18 cellular contexts compared by ENCODE assay signal in the genomic region with DNA sequence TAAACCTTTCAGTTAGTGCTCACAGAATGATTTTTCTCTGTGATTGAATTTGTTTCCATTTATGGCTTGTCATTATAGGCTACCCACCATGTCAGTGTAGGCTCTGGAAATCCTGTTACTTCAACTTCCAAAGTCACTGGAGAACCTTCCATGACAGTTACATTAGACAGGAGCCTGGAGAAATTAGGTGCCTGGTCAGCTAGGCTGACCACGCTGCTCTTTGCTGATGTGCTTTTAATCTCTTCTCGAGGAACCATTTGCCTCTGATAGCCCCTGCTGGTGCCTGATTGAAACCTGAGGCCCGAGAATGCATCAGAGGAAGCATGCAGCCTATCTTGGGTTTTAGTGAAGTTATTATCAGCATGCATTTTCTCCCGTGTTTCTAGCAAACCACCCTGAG. TPM values are rescaled to one million over a fixed set of nuclear protein-coding genes. Genes with fewer than 3 reads are reported as not detected.
DNase-seq lines count a peak whose midpoint lies in the region; ATAC-seq and TF ChIP-seq lines count a peak whose summit lies in the region.
"Had no signal": no experiment of that assay in that cellular context is flagged by ENCODE, and none has a peak within 500 bp of the region (broad histone marks: within the 10 kb centered on the region; RNA-seq: fewer than 3 reads in every experiment).

No MANE protein-coding gene starts in this region.

- no peaks in the 10 kb centered on the region for H3K4me1 ChIP-seq in mammary epithelial cell (ENCODE audit: insufficient read depth, low read length)
- H3K4me1 ChIP-seq: SJSA1 had no signal

- BruUV-seq in mammary epithelial cell (replicated peaks; lab: Mats Ljungman, UMichigan) (no TSS peak), MCF 10A (replicated peaks; lab: Mats Ljungman, UMichigan) (no TSS peak)

- no peaks in the 10 kb centered on the region for H3K36me3 Mint-ChIP-seq in MCF 10A (ENCODE audit: insufficient read depth, unreplicated experiment)

- WGBS in mammary epithelial cell (ENCODE audit: low coverage, missing lambda C conversion rate) = 54% methylated on average over 3 of the region's 4 CpGs

- CTCF ChIA-PET in mammary epithelial cell (lab: Charles Lee; ENCODE audit: low non-redundant PET) = no interaction called here
- CTCF ChIA-PET in MCF 10A (lab: Yijun Ruan, JAX) = no interaction called here

- H3K36me3 ChIP-seq in mammary epithelial cell (ENCODE audit: insufficient read depth, low read length) = no peaks in the 10 kb centered on the region
- H3K36me3 ChIP-seq: SJSA1 had no signal

- ATAC-seq in GM19035 (IDR thresholded peaks at IDR 0.05; ENCODE audit: unreplicated experiment) = no peak
- ATAC-seq: K562 had no signal

- H3K79me2 ChIP-seq in mammary epithelial cell (ENCODE audit: insufficient read depth, low read length) = no peaks in the 10 kb centered on the region

- no peak for TF ChIP-seq CTCF in mammary epithelial cell (conservative IDR thresholded peaks at IDR 0.05 in 1 of 2, IDR thresholded peaks at IDR 0.05 in 1 of 2; ENCODE audit: extremely low read depth in 1 of 2, insufficient read depth in 1 of 2, low read depth in 1 of 2, low read length in 2 of 2)
- no peak for TF ChIP-seq CTCF in MCF 10A (IDR thresholded peaks at IDR 0.05; ENCODE audit: unreplicated experiment)

- H3K4me3 Mint-ChIP-seq in MCF 10A (ENCODE audit: unreplicated experiment) = no peak overlapping the region
- H3K4me3 Mint-ChIP-seq: B cell had no signal

- H3K27ac Mint-ChIP-seq in MCF 10A (ENCODE audit: low read depth, unreplicated experiment) = no peak overlapping the region
- H3K27ac Mint-ChIP-seq: B cell had no signal

- no peaks in the 10 kb centered on the region for H3K9me3 ChIP-seq in mammary epithelial cell (replicated peaks; ENCODE audit: insufficient read depth, low read length)
- H3K9me3 ChIP-seq: SJSA1 had no signal

- POLR2A ChIA-PET in MCF 10A (lab: Yijun Ruan, JAX) = no interaction called here

- peak overlapping the region; percentile 0 for H2AFZ ChIP-seq in mammary epithelial cell (ENCODE audit: low read depth, low read length)

- no peak overlapping the region for H3K9ac ChIP-seq in mammary epithelial cell (ENCODE audit: insufficient read depth, low read length)

- H3K4me2 ChIP-seq in mammary epithelial cell (ENCODE audit: insufficient read depth, low read depth, low read length) = no peak overlapping the region

- no peaks in the 10 kb centered on the region for H3K4me1 Mint-ChIP-seq in MCF 10A (ENCODE audit: insufficient read depth, unreplicated experiment)
- H3K4me1 Mint-ChIP-seq: B cell had no signal

- H3K9me3 Mint-ChIP-seq in MCF 10A (ENCODE audit: unreplicated experiment) = no peaks in the 10 kb centered on the region

- in situ Hi-C loops in mammary epithelial cell (cut with MboI; ENCODE audit: low sequenced_read_pairs in 2 of 2) = no loop called here

- no peaks in the 10 kb centered on the region for H3K27me3 ChIP-seq in mammary epithelial cell (ENCODE audit: insufficient read depth, low read length)
- H3K27me3 ChIP-seq: SJSA1 had no signal

- H4K20me1 ChIP-seq in mammary epithelial cell (ENCODE audit: insufficient read depth, low read length) = no peaks in the 10 kb centered on the region

- no peak overlapping the region for H3K4me3 ChIP-seq in mammary epithelial cell (replicated peaks in 1 of 3; ENCODE audit: insufficient read depth in 1 of 3, low read depth in 2 of 3, low read length in 3 of 3)
- H3K4me3 ChIP-seq: K562, SJSA1 had no signal

- DNase-seq in mammary epithelial cell (no peak), MCF 10A (ENCODE audit: unreplicated experiment) (no peak), SK-N-DZ (ENCODE audit: low spot score) (peak; percentile 98), left kidney (ENCODE audit: low read depth, low spot score) (peak; percentile 46), retina (peak; percentile 13), AG20443 (ENCODE audit: low spot score) (no peak)
- no peak for DNase-seq in activated CD4-positive, alpha-beta T cell treated with anti-CD3 and anti-CD28 coated beads, Interleukin-2, amount 50 U/mL, for 1 hour
- DNase-seq: 8988T, DMS79 treated with DMSO at 0.1 percent for 48 hours, MV-4-11, NCI-H1694 treated with DMSO at 0.1 percent for 48 hours, NCI-H510A, NCI-H748 treated with DMSO at 0.1 percent for 48 hours had no signal

- intact Hi-C loops in mammary epithelial cell (cut with micrococcal nuclease) = no loop called here
- intact Hi-C loops in MCF 10A (cut with micrococcal nuclease) = no loop called here

- dilution Hi-C loops in mammary epithelial cell (cut with HindIII; ENCODE audit: low sequenced_read_pairs) = no loop called here

- H3K27ac ChIP-seq in mammary epithelial cell (ENCODE audit: insufficient read depth, low read depth, low read length) = no peak overlapping the region
- H3K27ac ChIP-seq: RWPE1, SJSA1 had no signal

- peaks cover 11% of the 10 kb centered on the region for H3K27me3 Mint-ChIP-seq in MCF 10A (ENCODE audit: insufficient read depth, unreplicated experiment)
- H3K27me3 Mint-ChIP-seq: B cell had no signal

RNA-seq across cellular contexts. Expression of gene TTN, which starts 29.6 kb away (rescaled TPM):
- under 1 TPM; under 0.01 to 0.38 TPM for total RNA-seq in mammary epithelial cell
- 0.16 TPM for polyA plus RNA-seq in mammary epithelial cell
- polyA minus RNA-seq in mammary epithelial cell = not detected
- total RNA-seq in MCF 10A (2022) = under 0.01 and 0.05 TPM in 2 replicates
- polyA plus RNA-seq in SK-N-DZ (2014; cell fraction: cytosol; rRNA removed) = under 0.01 TPM in 1 of 2 replicates, not detected in the other
- 0.05 and 0.06 TPM in 2 replicates for polyA plus RNA-seq in SK-N-DZ (2014; cell fraction: nucleus; rRNA removed)

Comparison
In these comparisons a context has a peak if more than half of its experiments do, and no peak if none do; other contexts are left out.
1. DNase-seq: peak in SK-N-DZ (single experiment), left kidney (single experiment) and retina (single experiment); none in mammary epithelial cell (single experiment), MCF 10A (single experiment), AG20443 (single experiment) and activated CD4-positive, alpha-beta T cell treated with anti-CD3 and anti-CD28 coated beads, Interleukin-2, amount 50 U/mL, for 1 hour (single experiment).